Comparison of ENCODE assay signal across 2 cellular contexts in genomic region chr4:37902212-37902611, GRCh38.
TF ChIP-seq lines count a peak whose summit lies in the region.

No MANE protein-coding gene starts in this region.

TF ChIP-seq in GM23338, 12 proteins besides CTCF, POLR2A, EP300 and RAD21:
- TF ChIP-seq CREB1 (CRISPR knock-in tag; IDR thresholded peaks at IDR 0.05; ENCODE audit: low read depth) (no peak), ETS1 (IDR thresholded peaks at IDR 0.05) (no peak), JUNB (IDR thresholded peaks at IDR 0.05; ENCODE audit: unreplicated experiment) (no peak), NANOG (IDR thresholded peaks at IDR 0.05; ENCODE audit: borderline replicate concordance) (no peak), EZH2 (IDR thresholded peaks at IDR 0.05; ENCODE audit: low read depth, unreplicated experiment) (no peak), ZNF114 (CRISPR knock-in tag; IDR thresholded peaks at IDR 0.05) (no peak), ZNF462 (CRISPR knock-in tag; IDR thresholded peaks at IDR 0.05) (no peak), ZNF331 (CRISPR knock-in tag; IDR thresholded peaks at IDR 0.05; ENCODE audit: low read depth) (no peak)
- TF ChIP-seq, protein P1, sequence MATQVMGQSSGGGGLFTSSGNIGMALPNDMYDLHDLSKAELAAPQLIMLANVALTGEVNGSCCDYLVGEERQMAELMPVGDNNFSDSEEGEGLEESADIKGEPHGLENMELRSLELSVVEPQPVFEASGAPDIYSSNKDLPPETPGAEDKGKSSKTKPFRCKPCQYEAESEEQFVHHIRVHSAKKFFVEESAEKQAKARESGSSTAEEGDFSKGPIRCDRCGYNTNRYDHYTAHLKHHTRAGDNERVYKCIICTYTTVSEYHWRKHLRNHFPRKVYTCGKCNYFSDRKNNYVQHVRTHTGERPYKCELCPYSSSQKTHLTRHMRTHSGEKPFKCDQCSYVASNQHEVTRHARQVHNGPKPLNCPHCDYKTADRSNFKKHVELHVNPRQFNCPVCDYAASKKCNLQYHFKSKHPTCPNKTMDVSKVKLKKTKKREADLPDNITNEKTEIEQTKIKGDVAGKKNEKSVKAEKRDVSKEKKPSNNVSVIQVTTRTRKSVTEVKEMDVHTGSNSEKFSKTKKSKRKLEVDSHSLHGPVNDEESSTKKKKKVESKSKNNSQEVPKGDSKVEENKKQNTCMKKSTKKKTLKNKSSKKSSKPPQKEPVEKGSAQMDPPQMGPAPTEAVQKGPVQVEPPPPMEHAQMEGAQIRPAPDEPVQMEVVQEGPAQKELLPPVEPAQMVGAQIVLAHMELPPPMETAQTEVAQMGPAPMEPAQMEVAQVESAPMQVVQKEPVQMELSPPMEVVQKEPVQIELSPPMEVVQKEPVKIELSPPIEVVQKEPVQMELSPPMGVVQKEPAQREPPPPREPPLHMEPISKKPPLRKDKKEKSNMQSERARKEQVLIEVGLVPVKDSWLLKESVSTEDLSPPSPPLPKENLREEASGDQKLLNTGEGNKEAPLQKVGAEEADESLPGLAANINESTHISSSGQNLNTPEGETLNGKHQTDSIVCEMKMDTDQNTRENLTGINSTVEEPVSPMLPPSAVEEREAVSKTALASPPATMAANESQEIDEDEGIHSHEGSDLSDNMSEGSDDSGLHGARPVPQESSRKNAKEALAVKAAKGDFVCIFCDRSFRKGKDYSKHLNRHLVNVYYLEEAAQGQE (IDR thresholded peaks at IDR 0.05; ENCODE audit: unreplicated experiment) = no peak

TF ChIP-seq in GM12878, 131 proteins besides CTCF, POLR2A, EP300 and RAD21:
- TF ChIP-seq, protein P2, sequence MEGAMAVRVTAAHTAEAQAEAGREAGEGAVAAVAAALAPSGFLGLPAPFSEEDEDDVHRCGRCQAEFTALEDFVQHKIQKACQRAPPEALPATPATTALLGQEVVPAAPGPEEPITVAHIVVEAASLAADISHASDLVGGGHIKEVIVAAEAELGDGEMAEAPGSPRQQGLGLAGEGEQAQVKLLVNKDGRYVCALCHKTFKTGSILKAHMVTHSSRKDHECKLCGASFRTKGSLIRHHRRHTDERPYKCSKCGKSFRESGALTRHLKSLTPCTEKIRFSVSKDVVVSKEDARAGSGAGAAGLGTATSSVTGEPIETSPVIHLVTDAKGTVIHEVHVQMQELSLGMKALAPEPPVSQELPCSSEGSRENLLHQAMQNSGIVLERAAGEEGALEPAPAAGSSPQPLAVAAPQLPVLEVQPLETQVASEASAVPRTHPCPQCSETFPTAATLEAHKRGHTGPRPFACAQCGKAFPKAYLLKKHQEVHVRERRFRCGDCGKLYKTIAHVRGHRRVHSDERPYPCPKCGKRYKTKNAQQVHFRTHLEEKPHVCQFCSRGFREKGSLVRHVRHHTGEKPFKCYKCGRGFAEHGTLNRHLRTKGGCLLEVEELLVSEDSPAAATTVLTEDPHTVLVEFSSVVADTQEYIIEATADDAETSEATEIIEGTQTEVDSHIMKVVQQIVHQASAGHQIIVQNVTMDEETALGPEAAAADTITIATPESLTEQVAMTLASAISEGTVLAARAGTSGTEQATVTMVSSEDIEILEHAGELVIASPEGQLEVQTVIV (IDR thresholded peaks at IDR 0.05; ENCODE audit: borderline replicate concordance, partially characterized antibody) = no peak
- TF ChIP-seq ZSCAN29 (IDR thresholded peaks at IDR 0.05) = no peak
- no peak for TF ChIP-seq CREM (IDR thresholded peaks at IDR 0.05; ENCODE audit: low read depth)
- TF ChIP-seq HDGF (IDR thresholded peaks at IDR 0.05) = no peak
- no peak for TF ChIP-seq USF1 (IDR thresholded peaks at IDR 0.05; ENCODE audit: borderline replicate concordance, extremely low read length, insufficient read depth, low read depth, low read length)
